ENCODE assay signal across 1 cellular context in genomic region chr1:213124590-213124989, GRCh38.
TF ChIP-seq lines count a peak whose summit lies in the region.

No MANE protein-coding gene starts in this region.

TF ChIP-seq in K562, 482 proteins besides CTCF, POLR2A, EP300 and RAD21 (continued from another document):
- no peak for TF ChIP-seq CHD4 (IDR thresholded peaks at IDR 0.05; ENCODE audit: insufficient read depth, insufficient replicate concordance, low read depth, low read length, poor library complexity, severe bottlenecking)
- TF ChIP-seq ZNF121 (CRISPR knock-in tag; conservative IDR thresholded peaks at IDR 0.05): no peak
- peak; percentile 35; the same call in 1 of the 2 replicates for TF ChIP-seq ZBTB2 (IDR thresholded peaks at IDR 0.05)
- TF ChIP-seq ZBTB7A (IDR thresholded peaks at IDR 0.05; ENCODE audit: borderline replicate concordance, control insufficient read depth, low read depth, low read length): no peak
- TF ChIP-seq CREM (IDR thresholded peaks at IDR 0.05; ENCODE audit: low read depth): peak; percentile 93
- peak; percentile 35 for TF ChIP-seq NFYB (IDR thresholded peaks at IDR 0.05; ENCODE audit: extremely low read depth, insufficient read length)
- peak; percentile 95 for TF ChIP-seq TAL1 (IDR thresholded peaks at IDR 0.05)
- TF ChIP-seq ATF1 (CRISPR knock-in tag; IDR thresholded peaks at IDR 0.05): no peak
- TF ChIP-seq ATF1 (tag; IDR thresholded peaks at IDR 0.05): peak; percentile 84
- TF ChIP-seq TBL1XR1 (IDR thresholded peaks at IDR 0.05; ENCODE audit: low read length in 2 of 2): peak in 1 of 2 experiments; percentile 41; a peak in 2 of 4 replicates
- TF ChIP-seq ZNF639 (CRISPR knock-in tag; conservative IDR thresholded peaks at IDR 0.05 in 1 of 2, IDR thresholded peaks at IDR 0.05 in 1 of 2): peak in 1 of 2 experiments; percentile 73; a peak in 2 of 4 replicates
- TF ChIP-seq ZEB2 (IDR thresholded peaks at IDR 0.05): peak; percentile 35; the same call in 1 of the 2 replicates
- TF ChIP-seq EHMT2 (IDR thresholded peaks at IDR 0.05): peak; percentile 89
- TF ChIP-seq CCAR2 (IDR thresholded peaks at IDR 0.05; ENCODE audit: low read depth, low read length): no peak
- 0 out of 4 replicates have a peak, but pooled peaks of 1 of the 2 experiments have one; percentile 9 for TF ChIP-seq FOXK2 (conservative IDR thresholded peaks at IDR 0.05 in 1 of 2, IDR thresholded peaks at IDR 0.05 in 1 of 2; ENCODE audit: low read depth in 2 of 2)
- TF ChIP-seq HES1 (IDR thresholded peaks at IDR 0.05; ENCODE audit: low read depth): peak; percentile 16; the same call in 1 of the 2 replicates
- peak; percentile 62 for TF ChIP-seq MEIS2 (IDR thresholded peaks at IDR 0.05; ENCODE audit: partially characterized antibody)
- TF ChIP-seq ATF7 (IDR thresholded peaks at IDR 0.05): peak; percentile 93
- TF ChIP-seq ZNF551 (CRISPR knock-in tag; IDR thresholded peaks at IDR 0.05): no peak
- TF ChIP-seq CC2D1A (IDR thresholded peaks at IDR 0.05): peak; percentile 94; the same call in 1 of the 2 replicates
- no peak for TF ChIP-seq ZNF766 (CRISPR knock-in tag; conservative IDR thresholded peaks at IDR 0.05)
- TF ChIP-seq MLLT1 (IDR thresholded peaks at IDR 0.05): peak in 1 of 2 experiments; percentile 73; a peak in 2 of 4 replicates
- peak; percentile 48; the same call in 1 of the 2 replicates for TF ChIP-seq ZKSCAN8 (CRISPR knock-in tag; IDR thresholded peaks at IDR 0.05)
- peak; percentile 82 for TF ChIP-seq LEF1 (IDR thresholded peaks at IDR 0.05)
- no peak for TF ChIP-seq KDM5B (IDR thresholded peaks at IDR 0.05; ENCODE audit: insufficient replicate concordance, low read depth, low read length)
- TF ChIP-seq SOX6 (IDR thresholded peaks at IDR 0.05): peak; percentile 76
- TF ChIP-seq TRIM24 (IDR thresholded peaks at IDR 0.05): peak; percentile 86 to 88
- no peak for TF ChIP-seq NRF1 (conservative IDR thresholded peaks at IDR 0.05 in 1 of 2, IDR thresholded peaks at IDR 0.05 in 1 of 2)
- peak; percentile 49; the same call in 1 of the 2 replicates for TF ChIP-seq GATA2 (CRISPR knock-in tag; IDR thresholded peaks at IDR 0.05)
- TF ChIP-seq HDAC1 (IDR thresholded peaks at IDR 0.05): peak in 1 of 2 experiments; percentile 35; a peak in 1 of 4 replicates
- TF ChIP-seq KDM1A (IDR thresholded peaks at IDR 0.05): peak; percentile 75 to 79
- TF ChIP-seq ZBTB33 (CRISPR knock-in tag; IDR thresholded peaks at IDR 0.05): no peak
- TF ChIP-seq CBFA2T2 (conservative IDR thresholded peaks at IDR 0.05): peak; percentile 92
- TF ChIP-seq MIER1 (IDR thresholded peaks at IDR 0.05; ENCODE audit: low read depth): peak; percentile 95
- TF ChIP-seq CLOCK (CRISPR knock-in tag; IDR thresholded peaks at IDR 0.05; ENCODE audit: borderline replicate concordance): no peak
- TF ChIP-seq CXXC5 (CRISPR knock-in tag; IDR thresholded peaks at IDR 0.05): peak; percentile 58
- peak; percentile 59; the same call in 1 of the 2 replicates for TF ChIP-seq HDAC2 (IDR thresholded peaks at IDR 0.05)
- peak in 1 of 2 experiments; percentile 67; a peak in 1 of 4 replicates for TF ChIP-seq RCOR1 (IDR thresholded peaks at IDR 0.05; ENCODE audit: borderline replicate concordance in 1 of 2, low read depth in 2 of 2, low read length in 2 of 2)
- peak; percentile 77; the same call in 1 of the 2 replicates for TF ChIP-seq NCOA1 (IDR thresholded peaks at IDR 0.05; ENCODE audit: low read depth)
- peak; percentile 88 for TF ChIP-seq HMBOX1 (IDR thresholded peaks at IDR 0.05)
- TF ChIP-seq NCOA2 (IDR thresholded peaks at IDR 0.05; ENCODE audit: partially characterized antibody in 2 of 2): peak; percentile 35 to 39
- TF ChIP-seq ZFP91 (CRISPR knock-in tag; IDR thresholded peaks at IDR 0.05): no peak
- TF ChIP-seq TARDBP (IDR thresholded peaks at IDR 0.05): no peak
- peak; percentile 78 to 89; a peak in 2 of 4 replicates for TF ChIP-seq ARNT (IDR thresholded peaks at IDR 0.05)
- no peak for TF ChIP-seq ILK (tag; IDR thresholded peaks at IDR 0.05; ENCODE audit: borderline replicate concordance, low read depth)
- TF ChIP-seq GATAD2B (IDR thresholded peaks at IDR 0.05; ENCODE audit: borderline replicate concordance): no peak
- no peak for TF ChIP-seq SP2 (IDR thresholded peaks at IDR 0.05; ENCODE audit: extremely low read depth, low read depth, low read length, poor library complexity, severe bottlenecking)
- peak; percentile 48 for TF ChIP-seq RBM25 (IDR thresholded peaks at IDR 0.05; ENCODE audit: low read depth, low read length, severe bottlenecking)
- 0 out of 2 replicates have a peak, but pooled peaks have one; percentile 43 for TF ChIP-seq LCOR (CRISPR knock-in tag; IDR thresholded peaks at IDR 0.05)
- TF ChIP-seq RNF2 (IDR thresholded peaks at IDR 0.05): peak; percentile 26; the same call in 1 of the 2 replicates
- no peak for TF ChIP-seq BRD4 (IDR thresholded peaks at IDR 0.05)
- peak; percentile 97 for TF ChIP-seq ARID1B (IDR thresholded peaks at IDR 0.05)
- TF ChIP-seq DIDO1 (tag; IDR thresholded peaks at IDR 0.05; ENCODE audit: low read depth): 0 out of 2 replicates have a peak, but pooled peaks have one; percentile 28
- peak; percentile 65 for TF ChIP-seq ATF3 (IDR thresholded peaks at IDR 0.05)
- TF ChIP-seq ATF3 (CRISPR knock-in tag; conservative IDR thresholded peaks at IDR 0.05): no peak
- TF ChIP-seq MECOM (CRISPR knock-in tag; IDR thresholded peaks at IDR 0.05): no peak
- peak; percentile 36; the same call in 1 of the 2 replicates for TF ChIP-seq KHSRP (IDR thresholded peaks at IDR 0.05)
- TF ChIP-seq EP400 (IDR thresholded peaks at IDR 0.05): peak; percentile 38; the same call in 1 of the 2 replicates
- TF ChIP-seq NCOR1 (IDR thresholded peaks at IDR 0.05): peak; percentile 92
